1 cellular context compared by ENCODE assay signal in genomic region chr3:38168151-38168987, GRCh38.
TF ChIP-seq lines count a peak whose summit lies in the region.

No MANE protein-coding gene starts in this region.

TF ChIP-seq in HepG2, 621 proteins besides CTCF, POLR2A, EP300 and RAD21:
- TF ChIP-seq ZNF580 (CRISPR knock-in tag; IDR thresholded peaks at IDR 0.05; ENCODE audit: borderline replicate concordance, low read depth) (no peak), ZNF354B (CRISPR knock-in tag; IDR thresholded peaks at IDR 0.05) (no peak), DNMT1 (CRISPR knock-in tag; IDR thresholded peaks at IDR 0.05) (no peak), KAT8 (CRISPR knock-in tag; IDR thresholded peaks at IDR 0.05) (no peak), ATF5 (CRISPR knock-in tag; IDR thresholded peaks at IDR 0.05; ENCODE audit: low read depth) (no peak)
- TF ChIP-seq, protein P1, sequence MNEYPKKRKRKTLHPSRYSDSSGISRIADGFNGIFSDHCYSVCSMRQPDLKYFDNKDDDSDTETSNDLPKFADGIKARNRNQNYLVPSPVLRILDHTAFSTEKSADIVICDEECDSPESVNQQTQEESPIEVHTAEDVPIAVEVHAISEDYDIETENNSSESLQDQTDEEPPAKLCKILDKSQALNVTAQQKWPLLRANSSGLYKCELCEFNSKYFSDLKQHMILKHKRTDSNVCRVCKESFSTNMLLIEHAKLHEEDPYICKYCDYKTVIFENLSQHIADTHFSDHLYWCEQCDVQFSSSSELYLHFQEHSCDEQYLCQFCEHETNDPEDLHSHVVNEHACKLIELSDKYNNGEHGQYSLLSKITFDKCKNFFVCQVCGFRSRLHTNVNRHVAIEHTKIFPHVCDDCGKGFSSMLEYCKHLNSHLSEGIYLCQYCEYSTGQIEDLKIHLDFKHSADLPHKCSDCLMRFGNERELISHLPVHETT (CRISPR knock-in tag; conservative IDR thresholded peaks at IDR 0.05), result no peak
- TF ChIP-seq, protein P2, sequence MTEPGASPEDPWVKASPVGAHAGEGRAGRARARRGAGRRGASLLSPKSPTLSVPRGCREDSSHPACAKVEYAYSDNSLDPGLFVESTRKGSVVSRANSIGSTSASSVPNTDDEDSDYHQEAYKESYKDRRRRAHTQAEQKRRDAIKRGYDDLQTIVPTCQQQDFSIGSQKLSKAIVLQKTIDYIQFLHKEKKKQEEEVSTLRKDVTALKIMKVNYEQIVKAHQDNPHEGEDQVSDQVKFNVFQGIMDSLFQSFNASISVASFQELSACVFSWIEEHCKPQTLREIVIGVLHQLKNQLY (CRISPR knock-in tag; IDR thresholded peaks at IDR 0.05), result no peak
